9 cellular contexts compared by ENCODE assay signal in the genomic region with DNA sequence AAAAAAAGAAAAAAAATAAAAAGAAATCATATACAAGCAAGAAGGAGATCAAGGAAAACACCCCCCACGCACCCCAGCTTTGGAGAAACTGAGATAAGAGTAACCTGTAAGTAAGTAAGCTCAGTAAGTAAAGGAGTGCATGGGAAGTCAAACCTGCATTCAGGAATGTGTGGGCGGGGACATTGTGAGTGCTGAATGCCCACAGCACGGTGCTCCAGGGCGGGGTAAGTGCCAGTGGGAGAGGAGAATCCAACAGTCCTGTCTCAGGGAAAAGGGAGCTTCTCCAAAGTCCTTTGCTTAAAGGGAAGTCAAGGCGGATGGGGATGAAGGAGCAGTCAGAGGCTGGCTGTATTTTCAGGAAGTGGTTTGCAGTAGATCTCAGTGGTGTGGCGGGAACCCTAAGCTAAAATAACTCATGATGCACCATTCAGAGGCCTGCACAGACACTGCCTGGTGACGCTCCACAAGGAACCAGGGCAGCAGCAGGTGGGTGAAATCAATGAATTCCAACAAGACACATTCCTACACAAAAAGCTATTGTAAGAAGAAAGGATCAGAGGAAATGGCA.
DNase-seq lines count a peak whose midpoint lies in the region; ATAC-seq, FAIRE-seq and TF ChIP-seq lines count a peak whose summit lies in the region.
"Had no signal": no experiment of that assay in that cellular context is flagged by ENCODE, and none has a peak within 500 bp of the region (broad histone marks: within the 10 kb centered on the region; RNA-seq: fewer than 3 reads in every experiment).

No MANE protein-coding gene starts in this region.

- DNase-seq in Right ventricle myocardium superior (no peak), right atrium auricular region (ENCODE audit: low spot score) (no peak), astrocyte (ENCODE audit: low read depth) (no peak), GF-D8 (lab: John Stamatoyannopoulos, UW) (no peak), NCI-H187 treated with DMSO at 0.1 percent for 48 hours (lab: John Stamatoyannopoulos, UW) (no peak), GM23248 (no peak)

- H3K4me2 ChIP-seq in astrocyte (ENCODE audit: low read length) (no peak overlapping the region), GM23248 (ENCODE audit: unreplicated experiment) (no peak overlapping the region)

- in situ Hi-C loops in GM23248 (cut with MboI) = no loop called here

- no peak for FAIRE-seq in astrocyte (lab: Jason Lieb, UNC)
- FAIRE-seq: islet of Langerhans had no signal

- intact Hi-C loops in Right ventricle myocardium superior (cut with DNase I) = no loop called here

- H3K4me1 ChIP-seq in right atrium auricular region (peaks cover 0 to 7% of the 10 kb centered on the region in 2 donors), astrocyte (ENCODE audit: insufficient read depth, low read length) (no peaks in the 10 kb centered on the region), GM23248 (ENCODE audit: insufficient read depth) (no peaks in the 10 kb centered on the region)

- H3K4me3 ChIP-seq in right atrium auricular region = no peak overlapping the region
- no peak overlapping the region for H3K4me3 ChIP-seq in astrocyte (ENCODE audit: insufficient read depth, low read depth, low read length)
- H3K4me3 ChIP-seq in GM23248 = no peak overlapping the region

- H3K27ac ChIP-seq in right atrium auricular region = no peak overlapping the region
- H3K27ac ChIP-seq in astrocyte (ENCODE audit: low read depth, low read length) = no peak overlapping the region
- H3K27ac ChIP-seq in GM23248 = no peak overlapping the region

- H3K9ac ChIP-seq in astrocyte (ENCODE audit: low read length) (no peak overlapping the region), GM23248 (no peak overlapping the region)

- H3K9me3 ChIP-seq in right atrium auricular region (no peaks in the 10 kb centered on the region), astrocyte (ENCODE audit: insufficient read depth, low read depth, low read length) (no peaks in the 10 kb centered on the region), GM23248 (ENCODE audit: low read depth) (no peaks in the 10 kb centered on the region)

- no peaks in the 10 kb centered on the region for H3K9me2 ChIP-seq in GM23248 (ENCODE audit: insufficient read depth)

- peaks cover 5% of the 10 kb centered on the region for H3K4me1 Mint-ChIP-seq in astrocyte (ENCODE audit: low read depth, unreplicated experiment)

- H3K79me2 ChIP-seq in astrocyte (ENCODE audit: insufficient read depth, low read length) (no peaks in the 10 kb centered on the region), GM23248 (ENCODE audit: insufficient read depth) (no peaks in the 10 kb centered on the region)

- H3K36me3 Mint-ChIP-seq in astrocyte (ENCODE audit: low read depth, unreplicated experiment) = no peaks in the 10 kb centered on the region

- TF ChIP-seq CTCF in right atrium auricular region (IDR thresholded peaks at IDR 0.05) (no peak), astrocyte (IDR thresholded peaks at IDR 0.05; ENCODE audit: insufficient read depth, low read depth, low read length) (no peak)

- no peak overlapping the region for H3K27ac Mint-ChIP-seq in astrocyte (ENCODE audit: unreplicated experiment)

- H3K9me3 Mint-ChIP-seq in astrocyte (ENCODE audit: unreplicated experiment) = peaks cover 3% of the 10 kb centered on the region

- H3K4me3 Mint-ChIP-seq in astrocyte (ENCODE audit: unreplicated experiment) = no peak overlapping the region

- H3K27me3 ChIP-seq in right atrium auricular region (no peaks in the 10 kb centered on the region), astrocyte (ENCODE audit: insufficient read depth, low read length) (no peaks in the 10 kb centered on the region), GM23248 (replicated peaks; ENCODE audit: insufficient read depth) (no peaks in the 10 kb centered on the region)

- WGBS in GM23248 (ENCODE audit: low coverage in 1 of 2, low lambda C conversion rate in 2 of 2, missing lambda C conversion rate in 2 of 2), 2 experiments = 74 to 78% methylated on average over 7 of the region's 7 CpGs

- H4K20me1 ChIP-seq in astrocyte (ENCODE audit: insufficient read depth, low read length) (no peaks in the 10 kb centered on the region), GM23248 (ENCODE audit: insufficient read depth) (no peaks in the 10 kb centered on the region)

- ATAC-seq in Right ventricle myocardium superior (ENCODE audit: poor library complexity) = peak; percentile 21
- ATAC-seq in HG03139 (IDR thresholded peaks at IDR 0.05; ENCODE audit: unreplicated experiment) = peak; percentile 98
- ATAC-seq in SK-N-SH treated with all-trans-retinoic acid at 6 μM for 48 hours = no peak

- H2AFZ ChIP-seq in astrocyte (ENCODE audit: low read depth, low read length) (peak overlapping the region; percentile 34), GM23248 (no peak overlapping the region)

- peaks cover 2% of the 10 kb centered on the region for H3K27me3 Mint-ChIP-seq in astrocyte (ENCODE audit: low read depth, unreplicated experiment)

- H3F3A ChIP-seq in GM23248 (ENCODE audit: insufficient read depth) = no peaks in the 10 kb centered on the region

- H3K36me3 ChIP-seq in right atrium auricular region = no peaks in the 10 kb centered on the region
- no peaks in the 10 kb centered on the region for H3K36me3 ChIP-seq in astrocyte (ENCODE audit: insufficient read depth, low read length)
- no peaks in the 10 kb centered on the region for H3K36me3 ChIP-seq in GM23248 (ENCODE audit: low read depth)

TF ChIP-seq in SK-N-SH treated with all-trans-retinoic acid at 6 μM for 48 hours, 23 proteins besides CTCF, POLR2A, EP300 and RAD21:
- no peak for TF ChIP-seq TCF4 (CRISPR knock-in tag; IDR thresholded peaks at IDR 0.05; ENCODE audit: borderline replicate concordance)
- TF ChIP-seq, protein P1, sequence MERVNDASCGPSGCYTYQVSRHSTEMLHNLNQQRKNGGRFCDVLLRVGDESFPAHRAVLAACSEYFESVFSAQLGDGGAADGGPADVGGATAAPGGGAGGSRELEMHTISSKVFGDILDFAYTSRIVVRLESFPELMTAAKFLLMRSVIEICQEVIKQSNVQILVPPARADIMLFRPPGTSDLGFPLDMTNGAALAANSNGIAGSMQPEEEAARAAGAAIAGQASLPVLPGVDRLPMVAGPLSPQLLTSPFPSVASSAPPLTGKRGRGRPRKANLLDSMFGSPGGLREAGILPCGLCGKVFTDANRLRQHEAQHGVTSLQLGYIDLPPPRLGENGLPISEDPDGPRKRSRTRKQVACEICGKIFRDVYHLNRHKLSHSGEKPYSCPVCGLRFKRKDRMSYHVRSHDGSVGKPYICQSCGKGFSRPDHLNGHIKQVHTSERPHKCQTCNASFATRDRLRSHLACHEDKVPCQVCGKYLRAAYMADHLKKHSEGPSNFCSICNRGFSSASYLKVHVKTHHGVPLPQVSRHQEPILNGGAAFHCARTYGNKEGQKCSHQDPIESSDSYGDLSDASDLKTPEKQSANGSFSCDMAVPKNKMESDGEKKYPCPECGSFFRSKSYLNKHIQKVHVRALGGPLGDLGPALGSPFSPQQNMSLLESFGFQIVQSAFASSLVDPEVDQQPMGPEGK (CRISPR knock-in tag; IDR thresholded peaks at IDR 0.05; ENCODE audit: borderline replicate concordance) = no peak
- TF ChIP-seq, protein P2, sequence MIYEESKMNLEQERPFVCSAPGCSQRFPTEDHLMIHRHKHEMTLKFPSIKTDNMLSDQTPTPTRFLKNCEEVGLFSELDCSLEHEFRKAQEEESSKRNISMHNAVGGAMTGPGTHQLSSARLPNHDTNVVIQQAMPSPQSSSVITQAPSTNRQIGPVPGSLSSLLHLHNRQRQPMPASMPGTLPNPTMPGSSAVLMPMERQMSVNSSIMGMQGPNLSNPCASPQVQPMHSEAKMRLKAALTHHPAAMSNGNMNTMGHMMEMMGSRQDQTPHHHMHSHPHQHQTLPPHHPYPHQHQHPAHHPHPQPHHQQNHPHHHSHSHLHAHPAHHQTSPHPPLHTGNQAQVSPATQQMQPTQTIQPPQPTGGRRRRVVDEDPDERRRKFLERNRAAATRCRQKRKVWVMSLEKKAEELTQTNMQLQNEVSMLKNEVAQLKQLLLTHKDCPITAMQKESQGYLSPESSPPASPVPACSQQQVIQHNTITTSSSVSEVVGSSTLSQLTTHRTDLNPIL (CRISPR knock-in tag; IDR thresholded peaks at IDR 0.05; ENCODE audit: low read depth) = no peak
- TF ChIP-seq ARNTL (CRISPR knock-in tag; IDR thresholded peaks at IDR 0.05; ENCODE audit: borderline replicate concordance, low read depth) = no peak
- no peak for TF ChIP-seq CSDC2 (CRISPR knock-in tag; IDR thresholded peaks at IDR 0.05)
- no peak for TF ChIP-seq ESRRG (CRISPR knock-in tag; IDR thresholded peaks at IDR 0.05)
